In the genomic region with DNA sequence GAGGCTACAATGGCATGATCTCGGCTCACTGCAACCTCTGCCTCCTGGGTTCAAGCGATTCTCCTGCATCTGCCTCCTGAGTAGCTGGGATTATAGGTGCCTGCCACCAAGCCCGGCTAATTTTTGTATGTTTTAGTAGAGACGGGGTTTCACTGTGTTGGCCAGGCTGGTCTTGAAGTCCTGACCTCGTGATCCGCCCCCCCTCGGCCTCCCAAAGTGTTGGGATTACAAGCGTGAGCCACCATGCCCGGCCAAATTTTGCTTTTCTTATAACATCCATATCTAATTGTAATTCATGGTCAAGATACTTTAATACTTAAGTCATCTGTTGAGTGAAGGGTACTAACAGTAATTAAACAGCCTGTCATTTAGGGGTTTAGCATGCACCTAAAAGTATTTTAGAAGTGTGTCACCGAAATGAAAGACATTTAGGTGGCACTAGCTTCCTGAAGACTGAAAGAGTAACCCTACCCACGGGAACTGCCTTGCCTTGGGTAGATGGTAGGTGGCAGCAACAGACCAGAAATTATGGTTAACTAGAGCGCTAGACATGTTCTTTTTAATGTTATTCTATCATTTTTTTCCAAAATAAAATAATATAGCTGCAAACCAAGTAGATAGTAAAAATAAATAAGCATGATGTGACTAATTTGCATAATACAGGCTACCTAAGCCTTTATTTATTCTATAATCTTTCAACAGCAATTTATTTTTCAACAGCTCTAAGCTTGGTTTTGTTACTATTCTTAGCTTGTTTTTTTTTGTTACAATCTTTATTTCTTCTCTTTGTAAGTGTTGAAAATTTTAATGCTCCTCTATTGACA, we compare ENCODE assay signal across 8 cellular contexts. TPM values are rescaled to one million over a fixed set of nuclear protein-coding genes. Genes with fewer than 3 reads are reported as not detected.
A peak's percentile ranks its signal among the peaks of the same experiment; 100 is the strongest.
DNase-seq lines count a peak whose midpoint lies in the region; ATAC-seq and TF ChIP-seq lines count a peak whose summit lies in the region.

No MANE protein-coding gene starts in this region.

- no peaks in the 10 kb centered on the region for H3K9me2 ChIP-seq in OCI-LY1 (ENCODE audit: low read depth, low read length)

- no peaks in the 10 kb centered on the region for H3K36me3 Mint-ChIP-seq in CD14-positive monocyte
- H3K36me3 Mint-ChIP-seq in activated naive CD4-positive, alpha-beta T cell treated with anti-CD3 and anti-CD28 coated beads for 36 hours (ENCODE audit: low read depth): no peaks in the 10 kb centered on the region

- peak; percentile 64 for TF ChIP-seq CTCF in CD14-positive monocyte (IDR thresholded peaks at IDR 0.05)
- peak; percentile 85 for TF ChIP-seq CTCF in OCI-LY1 (IDR thresholded peaks at IDR 0.05; ENCODE audit: low read length)

- H3K4me3 ChIP-seq in OCI-LY1 (ENCODE audit: low read depth, low read length, poor library complexity, severe bottlenecking): peak overlapping the region; percentile 32

- H3K79me2 ChIP-seq in OCI-LY1 (ENCODE audit: insufficient read depth, low read length): no peaks in the 10 kb centered on the region

- no peaks in the 10 kb centered on the region for H4K20me1 ChIP-seq in OCI-LY1 (ENCODE audit: insufficient read depth, low read length)

- peaks cover 4% of the 10 kb centered on the region for H3K4me1 Mint-ChIP-seq in CD14-positive monocyte
- peaks cover 7% of the 10 kb centered on the region for H3K4me1 Mint-ChIP-seq in activated naive CD4-positive, alpha-beta T cell treated with anti-CD3 and anti-CD28 coated beads for 36 hours (ENCODE audit: low read depth)

- H2AFZ ChIP-seq in OCI-LY1 (ENCODE audit: low read length): no peak overlapping the region; the same call in 1 of the 2 replicates

- intact Hi-C loops in CD14-positive monocyte (cut with micrococcal nuclease) (no loop called here), posterior cingulate gyrus (cut with DNase I) (loop anchor here (1.0 to 10.0 kb wide), 3 partner anchors 228 to 728 kb away; a partner anchor contains a TSS)
- intact Hi-C loops in activated naive CD4-positive, alpha-beta T cell treated with anti-CD3 and anti-CD28 coated beads for 36 hours (cut with micrococcal nuclease): loop anchor here (1.0 to 5.0 kb wide), 6 partner anchors 252 to 1070 kb away; no protein-coding TSS in a partner anchor

- peaks cover 0 to 1% (median 0%) of the 10 kb centered on the region in 7 donors for H3K9me3 Mint-ChIP-seq in CD14-positive monocyte
- H3K9me3 Mint-ChIP-seq in activated naive CD4-positive, alpha-beta T cell treated with anti-CD3 and anti-CD28 coated beads for 36 hours: no peaks in the 10 kb centered on the region

- peak overlapping the region; percentile 53 for H3K9ac ChIP-seq in OCI-LY1 (ENCODE audit: low read length)

- no peaks in the 10 kb centered on the region for H3K36me3 ChIP-seq in OCI-LY1 (ENCODE audit: insufficient read depth, low read length)

- H3K4me1 ChIP-seq in OCI-LY1 (ENCODE audit: insufficient read depth, low read length, severe bottlenecking): peaks cover 70% of the 10 kb centered on the region

- no peaks in the 10 kb centered on the region for H3K27me3 ChIP-seq in OCI-LY1 (ENCODE audit: insufficient read depth, low read length)

- H3K4me3 Mint-ChIP-seq in CD14-positive monocyte: no peak overlapping the region
- no peak overlapping the region for H3K4me3 Mint-ChIP-seq in activated naive CD4-positive, alpha-beta T cell treated with anti-CD3 and anti-CD28 coated beads for 36 hours

- H3K27ac Mint-ChIP-seq in CD14-positive monocyte: no peak overlapping the region
- no peak overlapping the region for H3K27ac Mint-ChIP-seq in activated naive CD4-positive, alpha-beta T cell treated with anti-CD3 and anti-CD28 coated beads for 36 hours

- H3K9me3 ChIP-seq in OCI-LY1 (ENCODE audit: low read length): no peaks in the 10 kb centered on the region

- H3K4me2 ChIP-seq in OCI-LY1 (ENCODE audit: low read length): peak overlapping the region; percentile 67

- peaks cover 0 to 5% (median 0%) of the 10 kb centered on the region in 3 donors for H3K27me3 Mint-ChIP-seq in CD14-positive monocyte (ENCODE audit: low read depth in 3 of 3)
- H3K27me3 Mint-ChIP-seq in activated naive CD4-positive, alpha-beta T cell treated with anti-CD3 and anti-CD28 coated beads for 36 hours (ENCODE audit: low read depth): no peaks in the 10 kb centered on the region

- DNase-seq in CD14-positive monocyte (ENCODE audit: low spot score) (no peak), germinal center (ENCODE audit: low spot score) (peak; percentile 42), posterior cingulate gyrus (peak in 8 of 10 donors; percentile 23 to 87 (median 54))
- DNase-seq in activated naive CD4-positive, alpha-beta T cell treated with anti-CD3 and anti-CD28 coated beads for 36 hours: peak; percentile 71

- H3F3A ChIP-seq in OCI-LY1 (ENCODE audit: insufficient read depth, low read length): 0 out of 2 replicates have a peak, but pooled peaks cover 4% of the 10 kb centered on the region

- CTCF ChIA-PET in activated naive CD4-positive, alpha-beta T cell treated with anti-CD3 and anti-CD28 coated beads for 36 hours (lab: Charles Lee): interaction anchor here (0.6 to 3.7 kb wide), 28 partner anchors 9 to 1068 kb away, joined by 3 to 21 read pairs (median 4); no protein-coding TSS in a partner anchor

- ATAC-seq in GM18858 (IDR thresholded peaks at IDR 0.05; ENCODE audit: unreplicated experiment): peak; percentile 61
- ATAC-seq in HG03457 (IDR thresholded peaks at IDR 0.05; ENCODE audit: unreplicated experiment): peak; percentile 58
- ATAC-seq in HG03095 (IDR thresholded peaks at IDR 0.05; ENCODE audit: unreplicated experiment): no peak

- peak overlapping the region; percentile 71 for H3K27ac ChIP-seq in OCI-LY1 (ENCODE audit: low read depth, low read length, poor library complexity, severe bottlenecking)

RNA-seq across cellular contexts. Expression of a gene that starts 8.6 kb away (rescaled TPM):
- 10 to 100 TPM; 10.3 to 10.8 TPM for polyA plus RNA-seq in CD14-positive monocyte
- total RNA-seq in activated naive CD4-positive, alpha-beta T cell treated with anti-CD3 and anti-CD28 coated beads for 36 hours: 1 to 10 TPM; 6.8 to 7.3 TPM

Comparison
In these comparisons a context has a peak if more than half of its experiments do, and no peak if none do; other contexts are left out.
1. intact Hi-C loops: an anchor here in activated naive CD4-positive, alpha-beta T cell treated with anti-CD3 and anti-CD28 coated beads for 36 hours (1.0 to 5.0 kb wide) and posterior cingulate gyrus (1.0 to 10.0 kb wide); none called in CD14-positive monocyte.